In the genomic region with DNA sequence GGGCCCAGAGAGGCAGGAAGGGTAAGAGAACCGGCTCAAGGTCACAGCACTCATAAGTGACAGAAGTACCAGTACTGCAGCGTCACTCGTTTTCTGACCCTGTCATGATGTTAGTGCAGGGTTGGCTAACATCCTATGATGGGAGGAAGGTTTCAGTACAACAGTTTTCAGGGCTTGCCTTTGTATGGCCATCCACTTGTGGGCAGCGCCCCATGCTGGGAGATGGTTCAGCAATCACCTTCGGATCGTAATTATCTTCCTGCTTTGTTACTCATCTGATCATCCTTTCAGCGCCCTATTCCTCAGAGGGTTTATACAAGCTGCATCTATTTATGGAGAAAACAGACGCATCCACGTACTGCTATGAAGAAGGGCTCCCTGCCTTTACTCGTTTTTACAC, we compare ENCODE assay signal across 9 cellular contexts. TPM values are rescaled to one million over a fixed set of nuclear protein-coding genes. Genes with fewer than 3 reads are reported as not detected.
DNase-seq lines count a peak whose midpoint lies in the region; ATAC-seq and TF ChIP-seq lines count a peak whose summit lies in the region.
"Had no signal": no experiment of that assay in that cellular context is flagged by ENCODE, and none has a peak within 500 bp of the region (broad histone marks: within the 10 kb centered on the region; RNA-seq: fewer than 3 reads in every experiment).

No MANE protein-coding gene starts in this region.

- H3K9ac ChIP-seq in ES-I3 (ENCODE audit: low read depth, low read length): peak overlapping the region; percentile 88; the same call in 1 of the 2 replicates

- H3K4me3 ChIP-seq in fibroblast of mammary gland (ENCODE audit: control insufficient read depth, low read depth, low read length): peak overlapping the region; percentile 87
- H3K4me3 ChIP-seq in psoas muscle: peak overlapping the region; percentile 72

- DNase-seq in NCI-H748 treated with DMSO at 0.1 percent for 48 hours (lab: John Stamatoyannopoulos, UW) (peak; percentile 78), fibroblast of mammary gland (ENCODE audit: low read depth) (peak; percentile 32), psoas muscle (no peak), ureter (ENCODE audit: low spot score) (no peak)
- no peak for DNase-seq in activated CD4-positive, CD25-positive, alpha-beta regulatory T cell treated with anti-CD3 and anti-CD28 coated beads, Interleukin-2, amount 50 U/mL, for 72 hours
- DNase-seq in activated CD4-positive, alpha-beta T cell treated with anti-CD3 and anti-CD28 coated beads, Interleukin-2, amount 50 U/mL, for 1 hour: no peak

- peaks cover 13% of the 10 kb centered on the region for H3K4me1 ChIP-seq in ES-I3 (ENCODE audit: insufficient read depth, low read length)
- peaks cover 4% of the 10 kb centered on the region for H3K4me1 ChIP-seq in psoas muscle

- no peak overlapping the region for H3K27ac ChIP-seq in psoas muscle

- ATAC-seq in psoas muscle: peak in 1 of 4 donors; percentile 28
- no peak for ATAC-seq in HG02610 (IDR thresholded peaks at IDR 0.05; ENCODE audit: unreplicated experiment)
- ATAC-seq: activated T-helper 17 cell treated with anti-CD3 and anti-CD28 coated beads, Interleukin-2, amount 50 U/mL, for 72 hours had no signal

- H3K9me3 ChIP-seq in ES-I3 (ENCODE audit: control insufficient read depth, insufficient read depth, low read length) (no peaks in the 10 kb centered on the region), psoas muscle (no peaks in the 10 kb centered on the region)

- TF ChIP-seq CTCF in fibroblast of mammary gland (conservative IDR thresholded peaks at IDR 0.05; ENCODE audit: control insufficient read depth, insufficient read depth, low read depth, low read length) (peak; percentile 1), psoas muscle (IDR thresholded peaks at IDR 0.05) (no peak)

- 72 to 74% (median 72%) methylated on average over 10 of the region's 10 CpGs for WGBS in psoas muscle, 3 donors

- H3K36me3 ChIP-seq in ES-I3 (ENCODE audit: insufficient read depth, low read length): 0 out of 2 replicates have a peak, but pooled peaks cover 5% of the 10 kb centered on the region
- H3K36me3 ChIP-seq in psoas muscle (ENCODE audit: insufficient read depth in 1 of 2, low read depth in 1 of 2): no peaks in the 10 kb centered on the region

- intact Hi-C loops in psoas muscle (cut with DNase I): no loop called here

- H3K27me3 ChIP-seq in psoas muscle (ENCODE audit: insufficient read depth in 3 of 3, low read length in 2 of 3): peaks cover 0 to 34% (median 18%) of the 10 kb centered on the region in 3 donors

RNA-seq across cellular contexts. Expression of gene MAP1B, which starts 2.4 kb away (rescaled TPM):
- 10 to 100 TPM in 3 of 4 donors, 1 to 10 TPM in 1; 8.5 to 20.2 (median 13.6) TPM for total RNA-seq in psoas muscle
- polyA plus RNA-seq in psoas muscle: 1 to 10 TPM; 1.1 to 2.1 (median 1.2) TPM
- total RNA-seq in ureter: 128 TPM

Comparison
In these comparisons a context has a peak if more than half of its experiments do, and no peak if none do; other contexts are left out.
1. DNase-seq: peak in NCI-H748 treated with DMSO at 0.1 percent for 48 hours (single experiment) and fibroblast of mammary gland (single experiment); none in psoas muscle (0 of 2), activated CD4-positive, CD25-positive, alpha-beta regulatory T cell treated with anti-CD3 and anti-CD28 coated beads, Interleukin-2, amount 50 U/mL, for 72 hours (single experiment), ureter (single experiment) and activated CD4-positive, alpha-beta T cell treated with anti-CD3 and anti-CD28 coated beads, Interleukin-2, amount 50 U/mL, for 1 hour (single experiment).